7 cellular contexts compared by ENCODE assay signal in genomic region chr16:31471241-31471874, GRCh38. TPM values are rescaled to one million over a fixed set of nuclear protein-coding genes. Genes with fewer than 3 reads are reported as not detected.
A peak's percentile ranks its signal among the peaks of the same experiment; 100 is the strongest.
DNase-seq lines count a peak whose midpoint lies in the region; ATAC-seq and TF ChIP-seq lines count a peak whose summit lies in the region.
"Had no signal": no experiment of that assay in that cellular context is flagged by ENCODE, and none has a peak within 500 bp of the region (broad histone marks: within the 10 kb centered on the region; RNA-seq: fewer than 3 reads in every experiment).

No MANE protein-coding gene starts in this region.

- TF ChIP-seq POLR2A in breast epithelium (IDR thresholded peaks at IDR 0.05), result no peak

- no TSS peak for BruUV-seq in Calu3 (replicated peaks; lab: Mats Ljungman, UMichigan)

- H3K9me3 ChIP-seq in breast epithelium, result no peaks in the 10 kb centered on the region

- H3K27me3 Mint-ChIP-seq in Calu3 (ENCODE audit: unreplicated experiment) (no peaks in the 10 kb centered on the region), naive B cell (peaks cover 0 to 21% (median 0%) of the 10 kb centered on the region in 3 donors)

- intact Hi-C loops in Calu3 (cut with micrococcal nuclease; ENCODE audit: unreplicated experiment) (no loop called here), breast epithelium (cut with DNase I; ENCODE audit: low total_unique reads) (no loop called here)

- DNase-seq in Calu3, result no peak
- DNase-seq in breast epithelium (ENCODE audit: low spot score in 2 of 2), result no peak
- no peak for DNase-seq in naive B cell
- no peak for DNase-seq in occipital lobe (lab: John Stamatoyannopoulos, UW)
- DNase-seq in NCI-H187 treated with DMSO at 0.1 percent for 48 hours (lab: John Stamatoyannopoulos, UW), result no peak

- no peaks in the 10 kb centered on the region for H3K36me3 ChIP-seq in breast epithelium

- H3K27me3 ChIP-seq in breast epithelium, result no peaks in the 10 kb centered on the region

- H3K36me3 Mint-ChIP-seq in Calu3 (ENCODE audit: insufficient read depth, unreplicated experiment) (peaks cover 23% of the 10 kb centered on the region), naive B cell (no peaks in the 10 kb centered on the region)

- no peaks in the 10 kb centered on the region for H3K9me3 Mint-ChIP-seq in Calu3 (ENCODE audit: low read depth, unreplicated experiment)
- no peaks in the 10 kb centered on the region for H3K9me3 Mint-ChIP-seq in naive B cell

- H3K4me3 ChIP-seq in breast epithelium, result peak overlapping the region; percentile 63 to 77 (median 74)

- H3K4me3 Mint-ChIP-seq in Calu3 (ENCODE audit: low read depth, unreplicated experiment), result peak overlapping the region; percentile 78
- H3K4me3 Mint-ChIP-seq in naive B cell, result peak overlapping the region in 7 of 8 donors; percentile 36 to 76 (median 68)

- CTCF ChIA-PET in Calu3 (lab: Charles Lee), result interaction anchor here (1.0 kb wide), 1 partner anchor 11 kb away, joined by 4 read pairs; no protein-coding TSS in a partner anchor

- H3K27ac Mint-ChIP-seq in Calu3 (ENCODE audit: unreplicated experiment), result no peak overlapping the region
- H3K27ac Mint-ChIP-seq in naive B cell, result peak overlapping the region in 2 of 6 donors; percentile 3 to 52

- peak overlapping the region; percentile 87 to 94 for H3K27ac ChIP-seq in breast epithelium
- H3K27ac ChIP-seq: HL-60 had no signal

- no peaks in the 10 kb centered on the region for H3K4me1 ChIP-seq in breast epithelium

- ATAC-seq in naive B cell (ENCODE audit: low read depth in 2 of 2) (no peak), HG03095 (IDR thresholded peaks at IDR 0.05; ENCODE audit: unreplicated experiment) (no peak)

- TF ChIP-seq CTCF in Calu3 (IDR thresholded peaks at IDR 0.05; ENCODE audit: unreplicated experiment), result no peak
- TF ChIP-seq CTCF in breast epithelium (IDR thresholded peaks at IDR 0.05), result no peak

- peaks cover 17% of the 10 kb centered on the region for H3K4me1 Mint-ChIP-seq in Calu3 (ENCODE audit: low read depth, unreplicated experiment)
- peaks cover 27 to 38% (median 36%) of the 10 kb centered on the region in 3 donors for H3K4me1 Mint-ChIP-seq in naive B cell

RNA-seq across cellular contexts. Expression of gene TGFB1I1, which starts 0.6 kb away (rescaled TPM):
- total RNA-seq in Calu3 (2022) (14.5 and 18.7 TPM in 2 replicates), breast epithelium (10 to 100 TPM; 17.4 to 31.8 (median 30.1) TPM), occipital lobe (3.7 TPM)
- 1 to 10 TPM in 2 of 6 donors, under 1 TPM in 2, not detected in 2; 0.57 to 1.4 (median 0.94) TPM for polyA plus RNA-seq in naive B cell (ENCODE audit: low read depth in 6 of 6)

RNA-seq across cellular contexts. Expression of gene SLC5A2, which starts 11.6 kb away (rescaled TPM):
- total RNA-seq in Calu3 (2022) (0.54 and 1.6 TPM in 2 replicates), breast epithelium (under 1 TPM in 2 of 3 donors, not detected in 1; 0.44 to 0.98 TPM), occipital lobe (0.62 TPM)
- under 1 TPM in 3 of 6 donors, not detected in 3; 0.15 to 0.20 (median 0.18) TPM for polyA plus RNA-seq in naive B cell (ENCODE audit: low read depth in 6 of 6)

RNA-seq across cellular contexts. Expression of gene ARMC5, which starts 12.1 kb away (rescaled TPM):
- 13.2 and 13.6 TPM in 2 replicates for total RNA-seq in Calu3 (2022)
- total RNA-seq in breast epithelium, result 1 to 10 TPM; 5.3 to 7.2 (median 6.9) TPM
- 1 to 10 TPM; 4.2 to 8.2 (median 6.1) TPM for polyA plus RNA-seq in naive B cell (ENCODE audit: low read depth in 6 of 6)
- total RNA-seq in occipital lobe, result 8.4 TPM

RNA-seq across cellular contexts. Expression of gene ZNF843, which starts 28.8 kb away (rescaled TPM):
- 0.17 TPM in 1 of 2 replicates, not detected in the other for total RNA-seq in Calu3 (2022)
- 1 to 10 TPM; 1.9 to 3.6 (median 3.1) TPM for total RNA-seq in breast epithelium
- polyA plus RNA-seq in naive B cell (ENCODE audit: low read depth in 6 of 6), result under 1 TPM in 1 of 6 donors, not detected in 5; 0.33 TPM
- total RNA-seq in occipital lobe, result 0.94 TPM

RNA-seq across cellular contexts. Expression of gene RUSF1, which starts 36.8 kb away (rescaled TPM):
- total RNA-seq in Calu3 (2022) (96.0 and 105 TPM in 2 replicates), breast epithelium (10 to 100 TPM; 44.2 to 75.4 (median 68.2) TPM), occipital lobe (34.5 TPM)
- 10 to 100 TPM; 12.6 to 25.3 (median 21.2) TPM for polyA plus RNA-seq in naive B cell (ENCODE audit: low read depth in 6 of 6)
